Comparison of ENCODE assay signal across 1 cellular context in the genomic region with DNA sequence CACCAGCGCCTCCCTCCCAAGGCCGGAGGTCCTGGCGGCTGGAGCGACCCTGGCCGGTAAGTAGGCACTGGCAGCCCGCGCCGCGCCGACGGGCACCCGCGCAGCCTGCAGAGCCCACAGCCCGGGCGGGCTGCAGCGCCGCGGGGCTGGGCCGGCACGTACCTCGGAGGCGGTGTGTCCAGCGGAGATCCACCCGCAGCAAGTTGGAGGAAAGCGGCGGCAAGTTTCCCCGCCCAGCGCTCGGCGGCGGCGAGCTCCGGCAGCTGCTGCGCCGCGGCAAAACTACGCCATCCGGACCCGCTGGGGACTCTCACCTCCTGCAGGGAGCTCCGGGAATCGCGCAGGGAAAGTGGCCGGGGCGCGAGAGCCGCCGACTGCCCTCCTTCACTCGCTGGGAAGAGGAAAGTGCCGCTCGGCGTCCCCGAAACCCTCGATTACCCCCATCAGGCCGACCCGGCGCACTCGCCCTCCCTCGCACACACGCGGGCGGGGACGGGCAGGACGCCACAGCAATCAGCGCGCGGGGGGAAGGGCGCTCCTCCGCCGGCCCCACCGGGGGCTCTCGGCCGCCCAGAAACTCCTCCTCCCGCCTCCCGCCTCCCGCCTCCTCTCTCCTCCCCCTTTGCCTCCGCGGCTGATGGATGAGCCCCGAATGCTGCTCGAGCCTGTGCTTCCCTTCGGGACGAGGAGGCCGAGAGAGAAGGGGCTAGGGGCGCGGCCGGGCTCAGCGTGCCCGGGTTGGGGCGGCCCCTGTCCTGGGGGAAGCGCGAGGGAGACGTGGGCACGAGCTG.
A peak's percentile ranks its signal among the peaks of the same experiment; 100 is the strongest.
TF ChIP-seq lines count a peak whose summit lies in the region.

A gene (minus strand): TSS at position 436 of the 791 bp plus-strand sequence. CDS start 24,620 bp downstream, outside the sequence.

TF ChIP-seq in A549, 52 proteins besides CTCF, POLR2A, EP300 and RAD21 (continued from another document):
- TF ChIP-seq, protein P1, sequence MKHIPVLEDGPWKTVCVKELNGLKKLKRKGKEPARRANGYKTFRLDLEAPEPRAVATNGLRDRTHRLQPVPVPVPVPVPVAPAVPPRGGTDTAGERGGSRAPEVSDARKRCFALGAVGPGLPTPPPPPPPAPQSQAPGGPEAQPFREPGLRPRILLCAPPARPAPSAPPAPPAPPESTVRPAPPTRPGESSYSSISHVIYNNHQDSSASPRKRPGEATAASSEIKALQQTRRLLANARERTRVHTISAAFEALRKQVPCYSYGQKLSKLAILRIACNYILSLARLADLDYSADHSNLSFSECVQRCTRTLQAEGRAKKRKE (CRISPR knock-in tag; IDR thresholded peaks at IDR 0.05; ENCODE audit: low read depth) = no peak
- TF ChIP-seq CHD4 (IDR thresholded peaks at IDR 0.05; ENCODE audit: borderline replicate concordance) = no peak
- TF ChIP-seq PHF8 (IDR thresholded peaks at IDR 0.05; ENCODE audit: borderline replicate concordance, low read depth) = 0 out of 2 replicates have a peak, but pooled peaks have one; percentile 11
- no peak for TF ChIP-seq HOXB13 (CRISPR knock-in tag; IDR thresholded peaks at IDR 0.05; ENCODE audit: low read depth)
- TF ChIP-seq RARB (CRISPR knock-in tag; IDR thresholded peaks at IDR 0.05) = no peak
- no peak for TF ChIP-seq SREBF2 (IDR thresholded peaks at IDR 0.05)
- TF ChIP-seq, protein P2, sequence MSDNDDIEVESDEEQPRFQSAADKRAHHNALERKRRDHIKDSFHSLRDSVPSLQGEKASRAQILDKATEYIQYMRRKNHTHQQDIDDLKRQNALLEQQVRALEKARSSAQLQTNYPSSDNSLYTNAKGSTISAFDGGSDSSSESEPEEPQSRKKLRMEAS (IDR thresholded peaks at IDR 0.05) = peak; percentile 70
- TF ChIP-seq HOXB5 (CRISPR knock-in tag; IDR thresholded peaks at IDR 0.05) = no peak
- no peak for TF ChIP-seq KDM5A (IDR thresholded peaks at IDR 0.05)
